In genomic region chr16:29812754-29813643, GRCh38 we compare ENCODE assay signal across 7 cellular contexts. TPM values are rescaled to one million over a fixed set of nuclear protein-coding genes. Genes with fewer than 3 reads are reported as not detected.
DNase-seq lines count a peak whose midpoint lies in the region; ATAC-seq and TF ChIP-seq lines count a peak whose summit lies in the region.
"Had no signal": no experiment of that assay in that cellular context is flagged by ENCODE, and none has a peak within 500 bp of the region (broad histone marks: within the 10 kb centered on the region; RNA-seq: fewer than 3 reads in every experiment).

No MANE protein-coding gene starts in this region.

- in situ Hi-C loops in Panc1 (cut with HindIII; ENCODE audit: low pct_unique_long_range_greater_than_20kb, low sequenced_read_pairs) = no loop called here

- intact Hi-C loops in Panc1 (cut with micrococcal nuclease; ENCODE audit: unreplicated experiment) = loop anchor here (10.0 kb wide), 1 partner anchor 118 kb away; no protein-coding TSS in a partner anchor

- CTCF ChIA-PET in Panc1 (lab: Charles Lee) = no interaction called here

- H3K27ac ChIP-seq in Panc1 (ENCODE audit: low read length) (peak overlapping the region; percentile 76), skin epidermis (peak overlapping the region in 12 of 21 experiments; percentile 6 to 98 (median 85))

- H3K4me3 ChIP-seq in Panc1 (ENCODE audit: low read depth in 2 of 2, low read length in 2 of 2) (peak overlapping the region; percentile 83 to 89), epithelial cell of proximal tubule (ENCODE audit: low read depth, low read length) (peak overlapping the region; percentile 61), skin epidermis (peak overlapping the region in 5 of 7 experiments; percentile 41 to 53 (median 46))

- no peaks in the 10 kb centered on the region for H3K9me3 ChIP-seq in Panc1 (ENCODE audit: control insufficient read depth, insufficient read depth, low read depth, low read length)

- DNase-seq in Panc1 (ENCODE audit: low read depth, low spot score) (no peak), epithelial cell of proximal tubule (ENCODE audit: low read depth) (no peak), NCI-H69 (lab: John Stamatoyannopoulos, UW) (no peak), NCI-H128 (lab: John Stamatoyannopoulos, UW; ENCODE audit: unreplicated experiment) (no peak)

- H3K4me1 ChIP-seq in Panc1 (ENCODE audit: control insufficient read depth, insufficient read depth, low read length) = peaks cover 40% of the 10 kb centered on the region

- TF ChIP-seq CTCF in Panc1 (IDR thresholded peaks at IDR 0.05) = no peak
- no peak for TF ChIP-seq CTCF in epithelial cell of proximal tubule (conservative IDR thresholded peaks at IDR 0.05; ENCODE audit: low read depth, low read length)

- POLR2A ChIA-PET in Panc1 (lab: Charles Lee) = interaction anchor here (0.6 kb wide), 1 partner anchor 121 kb away, joined by 4 read pairs; no protein-coding TSS in a partner anchor

- no TSS peak for BruUV-seq in Panc1 (replicated peaks; lab: Mats Ljungman, UMichigan)

- H3K27me3 ChIP-seq in Panc1 (ENCODE audit: control insufficient read depth, insufficient read depth, low read length) = no peaks in the 10 kb centered on the region

- H3K36me3 ChIP-seq in Panc1 (ENCODE audit: control insufficient read depth, insufficient read depth, low read length) = peaks cover 6% of the 10 kb centered on the region; the same call in 1 of the 2 replicates

- no peak for ATAC-seq in Panc1
- ATAC-seq in HG02884 (IDR thresholded peaks at IDR 0.05; ENCODE audit: unreplicated experiment) = no peak

RNA-seq across cellular contexts. Expression of gene PRRT2, which starts 1.0 kb away (rescaled TPM):
- total RNA-seq in Panc1 (2021; ENCODE audit: unreplicated experiment) = 9.7 TPM
- 7.7 TPM for polyA plus RNA-seq in Panc1 (2012; ENCODE audit: insufficient read length)
- total RNA-seq in epithelial cell of proximal tubule = 0.35 TPM in 1 of 2 replicates, not detected in the other
- total RNA-seq: bronchial epithelial cell had no signal

RNA-seq across cellular contexts. Expression of gene PAGR1, which starts 3.0 kb away (rescaled TPM):
- 42.5 TPM for total RNA-seq in Panc1 (2021; ENCODE audit: unreplicated experiment)
- polyA plus RNA-seq in Panc1 (2012; ENCODE audit: insufficient read length) = 41.6 TPM
- 62.3 and 63.2 TPM in 2 replicates for total RNA-seq in epithelial cell of proximal tubule

RNA-seq across cellular contexts. Expression of gene MAZ, which starts 6.7 kb away (rescaled TPM):
- total RNA-seq in Panc1 (2021; ENCODE audit: unreplicated experiment) (426 TPM), epithelial cell of proximal tubule (174 and 293 TPM in 2 replicates)
- polyA plus RNA-seq in Panc1 (2012; ENCODE audit: insufficient read length) = 591 TPM

RNA-seq across cellular contexts. Expression of gene MVP, which starts 7.3 kb away (rescaled TPM):
- total RNA-seq in Panc1 (2021; ENCODE audit: unreplicated experiment) = 107 TPM
- 210 TPM for polyA plus RNA-seq in Panc1 (2012; ENCODE audit: insufficient read length)
- 179 and 205 TPM in 2 replicates for total RNA-seq in epithelial cell of proximal tubule

RNA-seq across cellular contexts. Expression of gene KIF22, which starts 22.4 kb away (rescaled TPM):
- total RNA-seq in Panc1 (2021; ENCODE audit: unreplicated experiment) = 111 TPM
- 82.0 TPM for polyA plus RNA-seq in Panc1 (2012; ENCODE audit: insufficient read length)
- total RNA-seq in epithelial cell of proximal tubule = 105 and 118 TPM in 2 replicates
